In genomic region chr7:141737118-141737835, GRCh38 we compare ENCODE assay signal across 1 cellular context.
TF ChIP-seq lines count a peak whose summit lies in the region.

No MANE protein-coding gene starts in this region.

TF ChIP-seq in IMR-90, 13 proteins besides CTCF, POLR2A, EP300 and RAD21 (continued from another document):
- TF ChIP-seq, protein P1, sequence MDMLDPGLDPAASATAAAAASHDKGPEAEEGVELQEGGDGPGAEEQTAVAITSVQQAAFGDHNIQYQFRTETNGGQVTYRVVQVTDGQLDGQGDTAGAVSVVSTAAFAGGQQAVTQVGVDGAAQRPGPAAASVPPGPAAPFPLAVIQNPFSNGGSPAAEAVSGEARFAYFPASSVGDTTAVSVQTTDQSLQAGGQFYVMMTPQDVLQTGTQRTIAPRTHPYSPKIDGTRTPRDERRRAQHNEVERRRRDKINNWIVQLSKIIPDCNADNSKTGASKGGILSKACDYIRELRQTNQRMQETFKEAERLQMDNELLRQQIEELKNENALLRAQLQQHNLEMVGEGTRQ (IDR thresholded peaks at IDR 0.05; ENCODE audit: low read depth, low read length): no peak
